ENCODE assay signal across 8 cellular contexts in the genomic region with DNA sequence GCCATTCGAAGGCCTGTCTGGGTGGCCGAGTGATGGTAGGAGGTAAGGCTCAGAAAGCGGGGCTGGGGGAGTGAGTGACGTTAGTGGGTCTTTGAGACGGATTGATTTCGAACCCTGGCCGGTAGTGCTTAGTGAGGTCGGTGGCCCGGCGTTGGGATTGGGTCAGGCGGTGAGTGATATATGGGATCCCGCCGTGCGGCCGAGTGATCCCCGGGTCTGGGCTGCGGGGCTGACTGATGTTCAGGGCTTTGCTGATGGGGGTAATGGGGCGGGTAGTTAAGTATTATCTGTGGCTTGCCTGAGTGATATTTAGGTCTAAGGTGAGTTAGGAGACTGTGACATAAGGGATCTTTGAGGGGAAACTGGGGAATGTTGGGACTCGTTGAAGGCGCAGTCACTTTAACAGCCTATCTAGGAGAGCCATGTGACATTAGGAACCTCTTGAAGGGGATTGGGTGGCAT. TPM values are rescaled to one million over a fixed set of nuclear protein-coding genes. Genes with fewer than 3 reads are reported as not detected.
DNase-seq lines count a peak whose midpoint lies in the region; ATAC-seq, FAIRE-seq and TF ChIP-seq lines count a peak whose summit lies in the region.

No MANE protein-coding gene starts in this region.

- peak overlapping the region; percentile 94 for H3K9ac ChIP-seq in K562 (ENCODE audit: insufficient read depth in 1 of 2, low read depth in 2 of 2, low read length in 2 of 2)

- intact Hi-C loops in K562 (cut with micrococcal nuclease): no loop called here
- intact Hi-C loops in right lobe of liver (cut with DNase I): no loop called here

- TF ChIP-seq CTCF in BE2C (IDR thresholded peaks at IDR 0.05; ENCODE audit: low read depth, low read length): no peak
- no peak for TF ChIP-seq CTCF in K562 (IDR thresholded peaks at IDR 0.05 in 2 of 3, conservative IDR thresholded peaks at IDR 0.05 in 1 of 3; ENCODE audit: insufficient read depth in 2 of 3, low read depth in 1 of 3, low read length in 3 of 3)
- no peak for TF ChIP-seq CTCF in right lobe of liver (IDR thresholded peaks at IDR 0.05)
- TF ChIP-seq CTCF in tibial nerve (IDR thresholded peaks at IDR 0.05): no peak
- no peak for TF ChIP-seq CTCF in D721Med (IDR thresholded peaks at IDR 0.05; ENCODE audit: insufficient read depth, missing control alignments)

- no peak for TF ChIP-seq POLR2A in K562 (conservative IDR thresholded peaks at IDR 0.05)
- TF ChIP-seq POLR2A in right lobe of liver (IDR thresholded peaks at IDR 0.05): no peak
- TF ChIP-seq POLR2A in tibial nerve (IDR thresholded peaks at IDR 0.05): no peak

- DNase-seq in BE2C: no peak
- DNase-seq in K562 (ENCODE audit: extremely low read depth in 1 of 4, low spot score in 3 of 4): peak; percentile 37 to 71 (median 53)
- no peak for DNase-seq in right lobe of liver
- no peak for DNase-seq in tibial nerve (ENCODE audit: low spot score in 2 of 2)
- DNase-seq in D721Med (ENCODE audit: insufficient read length, low spot score): no peak
- DNase-seq in MV-4-11 (lab: John Stamatoyannopoulos, UW): no peak

- H3K4me1 ChIP-seq in BE2C: no peaks in the 10 kb centered on the region
- H3K4me1 ChIP-seq in K562 (replicated peaks in 1 of 2; ENCODE audit: control insufficient read depth in 2 of 2, insufficient read depth in 2 of 2, low read length in 2 of 2): peaks cover 15 to 23% of the 10 kb centered on the region in 2 experiments
- peaks cover 0 to 17% (median 4%) of the 10 kb centered on the region in 4 donors for H3K4me1 ChIP-seq in right lobe of liver
- H3K4me1 ChIP-seq in tibial nerve: peaks cover 4 to 35% (median 15%) of the 10 kb centered on the region in 4 donors

- peak overlapping the region; percentile 68 for H2AFZ ChIP-seq in K562 (ENCODE audit: low read depth, low read length)

- POLR2A ChIA-PET in K562 (lab: Yijun Ruan, JAX): interaction anchor here (0.9 to 2.5 kb wide), 6 partner anchors 8 to 85 kb away, joined by 3 to 23 read pairs (median 8); a partner anchor contains a TSS

- TF ChIP-seq EP300 in K562 (IDR thresholded peaks at IDR 0.05; ENCODE audit: low read length) (no peak), tibial nerve (IDR thresholded peaks at IDR 0.05) (no peak)

- TSS peak; percentile 67 for BruUV-seq in K562 (replicated peaks; lab: Mats Ljungman, UMichigan)

- peaks cover 38% of the 10 kb centered on the region for H3K79me2 ChIP-seq in K562 (ENCODE audit: control insufficient read depth, insufficient read depth, low read length)

- peaks cover 33% of the 10 kb centered on the region for H3K36me3 ChIP-seq in BE2C
- peaks cover 38% of the 10 kb centered on the region for H3K36me3 ChIP-seq in K562 (ENCODE audit: control insufficient read depth, insufficient read depth, low read length)
- H3K36me3 ChIP-seq in right lobe of liver: peaks cover 0 to 37% (median 16%) of the 10 kb centered on the region in 4 donors
- H3K36me3 ChIP-seq in tibial nerve: peaks cover 2 to 45% (median 18%) of the 10 kb centered on the region in 3 donors

- H3K9me1 ChIP-seq in K562 (ENCODE audit: control insufficient read depth, insufficient read depth, low read length): no peaks in the 10 kb centered on the region

- H3K27ac ChIP-seq in K562 (ENCODE audit: extremely low read depth, low read depth, low read length) (peak overlapping the region; percentile 90), right lobe of liver (peak overlapping the region; percentile 18 to 61 (median 52)), tibial nerve (peak overlapping the region; percentile 47 to 96 (median 91))

- in situ Hi-C loops in K562 (cut with MboI): no loop called here

- FAIRE-seq in K562 (lab: Jason Lieb, UNC) (no peak), D721Med (lab: Jason Lieb, UNC) (no peak)

- H3K9me3 ChIP-seq in BE2C (no peaks in the 10 kb centered on the region), K562 (replicated peaks; ENCODE audit: control insufficient read depth, insufficient read depth, low read depth, low read length) (no peaks in the 10 kb centered on the region), right lobe of liver (no peaks in the 10 kb centered on the region), tibial nerve (no peaks in the 10 kb centered on the region)

- under 1% methylated on average over 20 of the region's 20 CpGs for WGBS in K562 (ENCODE audit: insufficient coverage, low coverage, missing lambda C conversion rate)
- WGBS in right lobe of liver (ENCODE audit: insufficient coverage, low coverage, low lambda C conversion rate, missing lambda C conversion rate): 1% methylated on average over 17 of the region's 20 CpGs
- 2% methylated on average over 19 to 20 of the region's 20 CpGs for WGBS in tibial nerve, 2 donors

- TF ChIP-seq RAD21 in K562 (CRISPR knock-in tag; conservative IDR thresholded peaks at IDR 0.05 in 1 of 2, IDR thresholded peaks at IDR 0.05 in 1 of 2): no peak

- H3K27me3 ChIP-seq in BE2C (no peaks in the 10 kb centered on the region), K562 (ENCODE audit: control insufficient read depth in 2 of 2, insufficient read depth in 2 of 2, low read length in 2 of 2) (no peaks in the 10 kb centered on the region), right lobe of liver (no peaks in the 10 kb centered on the region), tibial nerve (no peaks in the 10 kb centered on the region)

- H3K4me3 ChIP-seq in BE2C (ENCODE audit: low read depth, low read length) (peak overlapping the region; percentile 84), K562 (peak overlapping the region; percentile 84), right lobe of liver (peak overlapping the region; percentile 61 to 74 (median 73)), tibial nerve (peak overlapping the region; percentile 69 to 83 (median 75))

- CTCF ChIA-PET in K562 (lab: Yijun Ruan, JAX; ENCODE audit: low intra/inter-chr PET ratio): no interaction called here

- peak; percentile 6 for ATAC-seq in HG03159 (IDR thresholded peaks at IDR 0.05; ENCODE audit: unreplicated experiment)
- peak; percentile 6 for ATAC-seq in K562
- no peak for ATAC-seq in right lobe of liver
- no peak for ATAC-seq in HG03439 (IDR thresholded peaks at IDR 0.05; ENCODE audit: unreplicated experiment)

- peak overlapping the region; percentile 86 for H3K4me2 ChIP-seq in K562 (ENCODE audit: insufficient read depth, low read length)

- H4K20me1 ChIP-seq in K562 (replicated peaks; ENCODE audit: control insufficient read depth, insufficient read depth, low read length): no peaks in the 10 kb centered on the region

RNA-seq across cellular contexts. Expression of a gene that starts 0.4 kb away (rescaled TPM):
- polyA plus RNA-seq in BE2C (2012; ENCODE audit: insufficient read depth, insufficient read length, low read depth): 418 TPM
- total RNA-seq in K562 (2011; cell fraction: chromatin; rRNA removed; ENCODE audit: low replicate concordance): 46.0 and 82.3 TPM in 2 replicates
- 49.2 and 65.9 TPM in 2 replicates for total RNA-seq in K562 (2011; cell fraction: nucleolus; rRNA removed)
- total RNA-seq in K562 (2011; cell fraction: nucleoplasm; rRNA removed): 40.1 and 50.1 TPM in 2 replicates
- total RNA-seq in K562 (2014; rRNA removed) (142 and 187 TPM in 2 replicates), K562 (2014; rRNA removed; fragmentation: Illumina TruSeq; extraction: Trizol) (104 and 115 TPM in 2 replicates), K562 (2015; rRNA removed; fragmentation: Illumina TruSeq; extraction: Trizol) (139 and 143 TPM in 2 replicates), K562 (2021) (146 and 150 TPM in 2 replicates), right lobe of liver (100 to 1,000 TPM in 1 of 6 experiments, 10 to 100 TPM in 5; 40.0 to 106 (median 52.5) TPM), tibial nerve (10 to 100 TPM; 49.4 to 91.8 (median 69.5) TPM)
- polyA plus RNA-seq in K562 (2011; rRNA removed) (45.9 and 69.6 TPM in 2 replicates), K562 (2014; fragmentation: Illumina TruSeq; extraction: Trizol) (171 and 192 TPM in 2 replicates), K562 (2014; fragmentation: Nextera tagmentation; extraction: Ambion mirVana) (100 to 1,000 TPM; 380 to 475 TPM), K562 (2014; rRNA removed) (97.0 and 102 TPM in 2 replicates)
- 53.9 and 128 TPM in 2 replicates for polyA plus RNA-seq in K562 (2011; cell fraction: cytosol; rRNA removed)
- 93.8 and 118 TPM in 2 replicates for polyA plus RNA-seq in K562 (2011; cell fraction: nucleus; rRNA removed)
- 138 and 171 TPM in 2 replicates for polyA plus RNA-seq in K562 (2012)
- 26.7 and 28.2 TPM in 2 replicates for polyA minus RNA-seq in K562 (2011; rRNA and poly(A)+ RNA removed)
- 57.7 and 66.1 TPM in 2 replicates for polyA minus RNA-seq in K562 (2011; cell fraction: cytosol; rRNA and poly(A)+ RNA removed)
- polyA minus RNA-seq in K562 (2011; cell fraction: nucleus; rRNA and poly(A)+ RNA removed): 21.8 and 31.1 TPM in 2 replicates

RNA-seq across cellular contexts. Expression of a gene that starts 25.4 kb away (rescaled TPM):
- 1.0 TPM for polyA plus RNA-seq in BE2C (2012; ENCODE audit: insufficient read depth, insufficient read length, low read depth)
- 9.2 and 22.4 TPM in 2 replicates for total RNA-seq in K562 (2011; cell fraction: chromatin; rRNA removed; ENCODE audit: low replicate concordance)
- 2.3 and 9.7 TPM in 2 replicates for total RNA-seq in K562 (2011; cell fraction: nucleolus; rRNA removed)
- total RNA-seq in K562 (2011; cell fraction: nucleoplasm; rRNA removed): 8.6 and 9.7 TPM in 2 replicates
- total RNA-seq in K562 (2014; rRNA removed) (1.1 and 2.2 TPM in 2 replicates), K562 (2014; rRNA removed; fragmentation: Illumina TruSeq; extraction: Trizol) (5.1 and 5.3 TPM in 2 replicates), K562 (2015; rRNA removed; fragmentation: Illumina TruSeq; extraction: Trizol) (3.0 and 4.3 TPM in 2 replicates), K562 (2021) (3.5 and 3.6 TPM in 2 replicates), right lobe of liver (1 to 10 TPM; 1.5 to 5.4 (median 3.5) TPM), tibial nerve (10 to 100 TPM in 2 of 4 donors, 1 to 10 TPM in 2; 4.2 to 13.3 (median 9.0) TPM)
- polyA plus RNA-seq in K562 (2011; rRNA removed) (2.7 and 3.0 TPM in 2 replicates), K562 (2014; fragmentation: Illumina TruSeq; extraction: Trizol) (1.4 and 2.2 TPM in 2 replicates), K562 (2014; fragmentation: Nextera tagmentation; extraction: Ambion mirVana) (1 to 10 TPM; 1.7 to 2.2 TPM), K562 (2014; rRNA removed) (0.73 and 2.4 TPM in 2 replicates)
- 0.74 and 0.91 TPM in 2 replicates for polyA plus RNA-seq in K562 (2011; cell fraction: cytosol; rRNA removed)
- 2.4 and 2.9 TPM in 2 replicates for polyA plus RNA-seq in K562 (2011; cell fraction: nucleus; rRNA removed)
- polyA plus RNA-seq in K562 (2012): 1.4 and 1.6 TPM in 2 replicates
- 8.3 and 15.2 TPM in 2 replicates for polyA minus RNA-seq in K562 (2011; rRNA and poly(A)+ RNA removed)
- 3.0 and 3.1 TPM in 2 replicates for polyA minus RNA-seq in K562 (2011; cell fraction: cytosol; rRNA and poly(A)+ RNA removed)
- 5.8 and 11.4 TPM in 2 replicates for polyA minus RNA-seq in K562 (2011; cell fraction: nucleus; rRNA and poly(A)+ RNA removed)

RNA-seq across cellular contexts. Expression of a gene that starts 37.0 kb away (rescaled TPM):
- 0.17 TPM for polyA plus RNA-seq in BE2C (2012; ENCODE audit: insufficient read depth, insufficient read length, low read depth)
- total RNA-seq in K562 (2011; cell fraction: chromatin; rRNA removed; ENCODE audit: low replicate concordance): 0.79 and 0.83 TPM in 2 replicates
- 0.39 and 0.83 TPM in 2 replicates for total RNA-seq in K562 (2011; cell fraction: nucleolus; rRNA removed)
- 0.15 and 0.22 TPM in 2 replicates for total RNA-seq in K562 (2011; cell fraction: nucleoplasm; rRNA removed)
- total RNA-seq in K562 (2014; rRNA removed) (0.04 and 0.05 TPM in 2 replicates), K562 (2014; rRNA removed; fragmentation: Illumina TruSeq; extraction: Trizol) (not detected in 2 replicates), K562 (2015; rRNA removed; fragmentation: Illumina TruSeq; extraction: Trizol) (0.19 and 0.25 TPM in 2 replicates), K562 (2021) (1.5 and 1.9 TPM in 2 replicates), right lobe of liver (10 to 100 TPM in 1 of 6 experiments, 1 to 10 TPM in 5; 3.8 to 31.6 (median 3.9) TPM), tibial nerve (100 to 1,000 TPM in 1 of 4 donors, 10 to 100 TPM in 3; 17.4 to 122 (median 72.1) TPM)
- polyA plus RNA-seq in K562 (2011; rRNA removed) (0.04 and 0.13 TPM in 2 replicates), K562 (2014; fragmentation: Illumina TruSeq; extraction: Trizol) (0.01 TPM in 2 replicates), K562 (2014; fragmentation: Nextera tagmentation; extraction: Ambion mirVana) (not detected), K562 (2014; rRNA removed) (0.03 TPM in 1 of 2 replicates, not detected in the other)
- polyA plus RNA-seq in K562 (2011; cell fraction: cytosol; rRNA removed): 0.15 and 0.27 TPM in 2 replicates
- 0.17 and 0.73 TPM in 2 replicates for polyA plus RNA-seq in K562 (2011; cell fraction: nucleus; rRNA removed)
- 0.12 and 0.18 TPM in 2 replicates for polyA plus RNA-seq in K562 (2012)
- polyA minus RNA-seq in K562 (2011; rRNA and poly(A)+ RNA removed): 0.18 TPM in 1 of 2 replicates, not detected in the other
- polyA minus RNA-seq in K562 (2011; cell fraction: cytosol; rRNA and poly(A)+ RNA removed): 0.10 TPM in 1 of 2 replicates, not detected in the other
- 0.33 and 0.67 TPM in 2 replicates for polyA minus RNA-seq in K562 (2011; cell fraction: nucleus; rRNA and poly(A)+ RNA removed)

Comparison
In these comparisons a context has a peak if more than half of its experiments do, and no peak if none do; other contexts are left out.
1. DNase-seq: peak in K562 (4 of 4); none in BE2C (single experiment), right lobe of liver (0 of 3), tibial nerve (0 of 2), D721Med (single experiment) and MV-4-11 (single experiment).
2. ATAC-seq: peak in HG03159 (single experiment) and K562 (single experiment); none in right lobe of liver (0 of 4) and HG03439 (single experiment).
3. Peak in every context shown above with its lines, with median percentiles within 50 percentile points of each other: H3K4me3 ChIP-seq and H3K27ac ChIP-seq.